In the genomic region with DNA sequence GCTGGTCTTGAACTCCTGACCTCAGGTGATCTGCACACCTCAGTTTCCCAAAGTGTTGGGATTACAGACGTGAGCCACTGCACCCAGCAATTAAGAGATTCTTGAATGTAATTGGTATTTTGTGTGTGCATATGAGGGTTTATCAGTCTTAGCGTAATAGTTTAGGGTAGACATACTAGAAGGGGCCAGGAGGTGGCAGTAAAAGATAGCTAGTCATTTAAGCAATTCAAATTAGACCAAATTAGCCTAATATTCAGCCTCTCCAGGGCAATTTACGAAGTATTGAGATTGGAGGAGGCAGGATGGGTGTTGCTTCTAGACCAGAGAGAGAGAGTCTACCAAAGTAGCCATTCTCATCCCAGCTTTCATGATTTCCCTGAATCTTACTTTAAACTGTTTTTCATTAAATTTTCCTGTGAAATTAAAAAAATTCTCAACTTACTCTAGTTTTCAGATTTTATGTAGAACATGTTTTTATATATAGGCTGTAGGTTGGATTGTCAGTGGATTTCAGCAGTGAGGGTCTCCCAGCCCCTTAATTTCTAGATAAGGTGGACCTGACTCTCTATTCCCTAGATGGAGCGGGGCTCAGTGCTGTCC, we compare ENCODE assay signal across 9 cellular contexts.
DNase-seq lines count a peak whose midpoint lies in the region; ATAC-seq and TF ChIP-seq lines count a peak whose summit lies in the region.
"Had no signal": no experiment of that assay in that cellular context is flagged by ENCODE, and none has a peak within 500 bp of the region (broad histone marks: within the 10 kb centered on the region; RNA-seq: fewer than 3 reads in every experiment).

No MANE protein-coding gene starts in this region.

- H3K36me3 Mint-ChIP-seq in HFFc6 (ENCODE audit: low read depth) (no peaks in the 10 kb centered on the region), brain (peaks cover 5% of the 10 kb centered on the region)

- peak; percentile 59 for DNase-seq in DMS153 (lab: John Stamatoyannopoulos, UW)
- DNase-seq in HFFc6, result peak; percentile 48
- peak; percentile 71 for DNase-seq in NCI-H69 (lab: John Stamatoyannopoulos, UW)
- peak; percentile 64 for DNase-seq in kidney tubule cell (ENCODE audit: low spot score)
- DNase-seq in NCI-H128 (lab: John Stamatoyannopoulos, UW; ENCODE audit: unreplicated experiment), result no peak
- DNase-seq: activated B cell treated with CpG ODN at 0.5 μM for 24 hours had no signal

- no peak overlapping the region for H3K27ac Mint-ChIP-seq in HFFc6
- H3K27ac Mint-ChIP-seq in brain, result peak overlapping the region in 3 of 5 experiments; percentile 18 to 50 (median 24)
- H3K27ac Mint-ChIP-seq: activated B cell treated with CpG ODN at 0.5 μM for 24 hours had no signal

- TF ChIP-seq CTCF in HFFc6 (IDR thresholded peaks at IDR 0.05), result peak; percentile 85
- peak; percentile 93 to 96 for TF ChIP-seq CTCF in brain (conservative IDR thresholded peaks at IDR 0.05)

- ATAC-seq in HG02571 (IDR thresholded peaks at IDR 0.05; ENCODE audit: unreplicated experiment), result no peak
- no peak for ATAC-seq in GM18858 (IDR thresholded peaks at IDR 0.05; ENCODE audit: unreplicated experiment)

- H3K9me3 Mint-ChIP-seq in HFFc6 (no peaks in the 10 kb centered on the region), brain (peaks cover 0 to 4% (median 0%) of the 10 kb centered on the region in 5 experiments)
- H3K9me3 Mint-ChIP-seq: activated B cell treated with CpG ODN at 0.5 μM for 24 hours had no signal

- H3K27me3 Mint-ChIP-seq in HFFc6 (ENCODE audit: insufficient read depth) (no peaks in the 10 kb centered on the region; the same call in 1 of the 2 replicates), brain (peaks cover 3% of the 10 kb centered on the region)
- H3K27me3 Mint-ChIP-seq: activated B cell treated with CpG ODN at 0.5 μM for 24 hours had no signal

- H3K4me3 Mint-ChIP-seq in HFFc6, result no peak overlapping the region
- H3K4me3 Mint-ChIP-seq in brain, result no peak overlapping the region
- H3K4me3 Mint-ChIP-seq: activated B cell treated with CpG ODN at 0.5 μM for 24 hours had no signal

- H3K4me1 Mint-ChIP-seq in HFFc6 (ENCODE audit: low read depth) (peaks cover 14% of the 10 kb centered on the region), brain (peaks cover 43% of the 10 kb centered on the region)
